ENCODE assay signal across 34 cellular contexts in genomic region chr4:13246107-13246506, GRCh38.
"Had no signal": no experiment of that assay in that cellular context is flagged by ENCODE, and none has a peak within 500 bp of the region (broad histone marks: within the 10 kb centered on the region; RNA-seq: fewer than 3 reads in every experiment).

No MANE protein-coding gene starts in this region.

- DNase-seq: activated effector memory CD4-positive, alpha-beta T cell treated with anti-CD3 and anti-CD28 coated beads, Interleukin-2, amount 50 U/mL, for 16 hours; activated effector memory CD4-positive, alpha-beta T cell treated with Interleukin-2 at 50 U/mL for 16 hours; activated gamma-delta T cell; activated gamma-delta T cell treated with Interleukin-2 at 50 U/mL for 16 hours; activated naive CD4-positive, alpha-beta T cell; activated naive CD4-positive, alpha-beta T cell treated with anti-CD3 and anti-CD28 coated beads for 36 hours; activated naive CD4-positive, alpha-beta T cell treated with anti-CD3 and anti-CD28 coated beads, Interleukin-2, amount 10 ng/mL, durations not matched to agents 7 days and 5 days; activated naive CD4-positive, alpha-beta T cell treated with anti-CD3 and anti-CD28 coated beads, Interleukin-2, amount 50 U/mL, for 16 hours; activated naive CD4-positive, alpha-beta T cell treated with Interleukin-2 at 50 U/mL for 16 hours; activated naive CD8-positive, alpha-beta T cell treated with anti-CD3 and anti-CD28 coated beads for 36 hours; activated naive CD8-positive, alpha-beta T cell treated with anti-CD3 and anti-CD28 coated beads, Interleukin-2, amount 10 ng/mL, durations not matched to agents 7 days and 5 days; activated naive CD8-positive, alpha-beta T cell treated with anti-CD3 and anti-CD28 coated beads, Interleukin-2, amount 50 U/mL, for 24 hours; activated T-cell treated with anti-CD3 and anti-CD28 coated beads for 4 hours; activated T-cell treated with anti-CD3 and anti-CD28 coated beads, Interleukin-2, amount 50 U/mL, for 1 hour; activated T-cell treated with anti-CD3 and anti-CD28 coated beads, Interleukin-2, amount 50 U/mL, for 24 hours; activated T-cell treated with anti-CD3 and anti-CD28 coated beads, Interleukin-2, amount 50 U/mL, for 4 hours; activated T-cell treated with anti-CD3 and anti-CD28 coated beads, Interleukin-2, amount 50 U/mL, for 48 hours; activated T-cell treated with anti-CD3 and anti-CD28 coated beads, Interleukin-2, amount 50 U/mL, for 72 hours; adrenal gland; amniotic stem cell; amygdala; anterior cingulate cortex; aorta; body of pancreas; caudate nucleus; central memory CD4-positive, alpha-beta T cell; cerebellar nuclear complex had no signal

- ATAC-seq: activated naive CD4-positive, alpha-beta T cell treated with anti-CD3 and anti-CD28 coated beads, Interleukin-2, amount 50 U/mL, for 72 hours; activated naive CD8-positive, alpha-beta T cell treated with anti-CD3 and anti-CD28 coated beads, Interleukin-2, amount 50 U/mL, for 24 hours; activated T-cell treated with anti-CD3 and anti-CD28 coated beads, Interleukin-2, amount 50 U/mL, for 4 hours; activated T-cell treated with anti-CD3 and anti-CD28 coated beads, Interleukin-2, amount 50 U/mL, for 72 hours; activated T-helper 17 cell treated with anti-CD3 and anti-CD28 coated beads, Interleukin-2, amount 50 U/mL, for 72 hours; body of pancreas had no signal

- H3K27me3 ChIP-seq: adrenal gland, ascending aorta, body of pancreas, breast epithelium, cardiac muscle cell had no signal

- H3K4me3 ChIP-seq: adrenal gland, ascending aorta, body of pancreas, breast epithelium, cardiac muscle cell had no signal

- H3K27ac ChIP-seq: adrenal gland, ascending aorta, body of pancreas, breast epithelium, cardiac muscle cell had no signal

- H3K36me3 ChIP-seq: adrenal gland, ascending aorta, breast epithelium, cardiac muscle cell had no signal

- H3K9me3 ChIP-seq: body of pancreas had no signal

- H3K4me1 ChIP-seq: adrenal gland, ascending aorta, body of pancreas, breast epithelium had no signal

- FAIRE-seq: astrocyte, bronchial epithelial cell had no signal
